14 cellular contexts compared by ENCODE assay signal in genomic region chr6:151431336-151431735, GRCh38.
"Had no signal": no experiment of that assay in that cellular context is flagged by ENCODE, and none has a peak within 500 bp of the region (broad histone marks: within the 10 kb centered on the region; RNA-seq: fewer than 3 reads in every experiment).

No MANE protein-coding gene starts in this region.

- H3K4me3 ChIP-seq: coronary artery had no signal

- H3K27ac Mint-ChIP-seq: activated CD4-positive, alpha-beta T cell treated with anti-CD3 and anti-CD28 coated beads, Interleukin-2, amount 10 ng/mL, durations not matched to agents 24 days and 14 days; activated naive CD8-positive, alpha-beta T cell treated with anti-CD3 and anti-CD28 coated beads, Interleukin-2, amount 50 U/mL, for 24 hours; stimulated activated memory B cell treated with anti-CD40 and anti-IgM and Interleukin-4, amounts not matched to agents 10 μg/mL and 1 μg/mL and 100 μg/mL, for 72 hours; T-helper 1 cell treated with Interleukin-12 subunit alpha and Interleukin-12 subunit beta and Interleukin-4 antibody, amounts not matched to agents 30 μg/mL and 1 μg/mL, for 36 hours had no signal

- H3K27me3 ChIP-seq: foreskin keratinocyte had no signal

- DNase-seq: activated CD4-positive, alpha-beta T cell treated with anti-CD3 and anti-CD28 coated beads, Interleukin-2, amount 10 ng/mL, durations not matched to agents 24 days and 14 days; activated CD4-positive, CD25-positive, alpha-beta regulatory T cell; activated CD8-positive, alpha-beta memory T cell treated with anti-CD3 and anti-CD28 coated beads for 24 hours; activated naive CD4-positive, alpha-beta T cell; activated naive CD8-positive, alpha-beta T cell treated with anti-CD3 and anti-CD28 coated beads, Interleukin-2, amount 50 U/mL, for 24 hours; caudate nucleus; effector CD8-positive, alpha-beta T cell; foreskin keratinocyte; glutamatergic neuron; kidney glomerular epithelial cell had no signal

- H3K27ac ChIP-seq: coronary artery, foreskin keratinocyte, parathyroid adenoma had no signal

- H3K4me3 Mint-ChIP-seq: activated CD4-positive, alpha-beta T cell treated with anti-CD3 and anti-CD28 coated beads, Interleukin-2, amount 10 ng/mL, durations not matched to agents 24 days and 14 days; activated naive CD8-positive, alpha-beta T cell treated with anti-CD3 and anti-CD28 coated beads, Interleukin-2, amount 50 U/mL, for 24 hours; stimulated activated memory B cell treated with anti-CD40 and anti-IgM and Interleukin-4, amounts not matched to agents 10 μg/mL and 1 μg/mL and 100 μg/mL, for 72 hours; T-helper 1 cell treated with Interleukin-12 subunit alpha and Interleukin-12 subunit beta and Interleukin-4 antibody, amounts not matched to agents 30 μg/mL and 1 μg/mL, for 36 hours had no signal

- H3K9ac ChIP-seq: parathyroid adenoma had no signal

- H2AFZ ChIP-seq: parathyroid adenoma had no signal

- H3K9me3 Mint-ChIP-seq: activated CD4-positive, alpha-beta T cell treated with anti-CD3 and anti-CD28 coated beads, Interleukin-2, amount 10 ng/mL, durations not matched to agents 24 days and 14 days; activated naive CD8-positive, alpha-beta T cell treated with anti-CD3 and anti-CD28 coated beads, Interleukin-2, amount 50 U/mL, for 24 hours; stimulated activated memory B cell treated with anti-CD40 and anti-IgM and Interleukin-4, amounts not matched to agents 10 μg/mL and 1 μg/mL and 100 μg/mL, for 72 hours; T-helper 1 cell treated with Interleukin-12 subunit alpha and Interleukin-12 subunit beta and Interleukin-4 antibody, amounts not matched to agents 30 μg/mL and 1 μg/mL, for 36 hours had no signal

- H3K27me3 Mint-ChIP-seq: activated CD4-positive, alpha-beta T cell treated with anti-CD3 and anti-CD28 coated beads, Interleukin-2, amount 10 ng/mL, durations not matched to agents 24 days and 14 days; activated naive CD8-positive, alpha-beta T cell treated with anti-CD3 and anti-CD28 coated beads, Interleukin-2, amount 50 U/mL, for 24 hours; stimulated activated memory B cell treated with anti-CD40 and anti-IgM and Interleukin-4, amounts not matched to agents 10 μg/mL and 1 μg/mL and 100 μg/mL, for 72 hours had no signal

- H3K4me1 Mint-ChIP-seq: stimulated activated memory B cell treated with anti-CD40 and anti-IgM and Interleukin-4, amounts not matched to agents 10 μg/mL and 1 μg/mL and 100 μg/mL, for 72 hours had no signal

- H3K4me1 ChIP-seq: foreskin keratinocyte, parathyroid adenoma had no signal
